In the genomic region with DNA sequence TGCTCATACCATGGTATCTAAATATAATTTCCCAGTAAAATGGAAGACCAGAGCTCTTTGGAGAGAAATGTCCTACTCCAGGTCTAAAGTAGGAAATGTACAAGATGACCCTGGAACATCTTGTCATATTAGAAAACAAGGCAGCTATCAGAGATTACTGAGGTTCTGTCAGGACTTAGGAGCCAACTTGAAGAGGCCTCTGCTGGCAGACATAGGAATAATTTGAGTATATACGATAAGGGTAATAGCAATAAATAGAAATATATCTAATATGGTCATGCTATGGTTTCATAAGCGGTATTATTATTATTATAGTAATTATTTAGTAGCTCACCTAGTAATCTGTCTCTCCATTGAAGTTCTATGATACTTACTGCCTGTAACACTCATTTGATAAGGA, we compare ENCODE assay signal across 21 cellular contexts.
A peak's percentile ranks its signal among the peaks of the same experiment; 100 is the strongest.
DNase-seq lines count a peak whose midpoint lies in the region; ATAC-seq and TF ChIP-seq lines count a peak whose summit lies in the region.
"Had no signal": no experiment of that assay in that cellular context is flagged by ENCODE, and none has a peak within 500 bp of the region (broad histone marks: within the 10 kb centered on the region; RNA-seq: fewer than 3 reads in every experiment).

No MANE protein-coding gene starts in this region.

- no peak for TF ChIP-seq POLR2A in GM18505 (IDR thresholded peaks at IDR 0.05; ENCODE audit: borderline replicate concordance, extremely low read depth, insufficient read depth, insufficient read length)
- no peak for TF ChIP-seq POLR2A in uterus (IDR thresholded peaks at IDR 0.05)

- H3K9me2 ChIP-seq in Karpas-422 (replicated peaks; ENCODE audit: insufficient read depth, low read length) = no peaks in the 10 kb centered on the region
- no peaks in the 10 kb centered on the region for H3K9me2 ChIP-seq in PC-3 (replicated peaks; ENCODE audit: low read length)

- TF ChIP-seq CTCF in PC-3 (conservative IDR thresholded peaks at IDR 0.05; ENCODE audit: low read depth, low read length) = peak; percentile 49
- TF ChIP-seq CTCF in epithelial cell of esophagus (IDR thresholded peaks at IDR 0.05; ENCODE audit: insufficient read depth, low read depth, low read length, missing control alignments) = peak; percentile 36
- no peak for TF ChIP-seq CTCF in psoas muscle (IDR thresholded peaks at IDR 0.05)
- no peak for TF ChIP-seq CTCF in uterus (IDR thresholded peaks at IDR 0.05)

- peaks cover 18% of the 10 kb centered on the region for H3K4me1 ChIP-seq in Karpas-422 (ENCODE audit: low read length)
- no peaks in the 10 kb centered on the region for H3K4me1 ChIP-seq in PC-3 (ENCODE audit: insufficient read depth, low read length)
- H3K4me1 ChIP-seq in psoas muscle = no peaks in the 10 kb centered on the region
- H3K4me1 ChIP-seq in uterus = no peaks in the 10 kb centered on the region

- CTCF ChIA-PET in PC-3 (lab: Charles Lee) = interaction anchor here (0.6 kb wide), 1 partner anchor 188 kb away, joined by 3 read pairs; no protein-coding TSS in a partner anchor

- ATAC-seq in PC-3 (0 out of 2 replicates have a peak, but pooled peaks have one; percentile 24), GM18505 (IDR thresholded peaks at IDR 0.05; ENCODE audit: unreplicated experiment) (no peak), psoas muscle (no peak)

- H3K27me3 ChIP-seq in Karpas-422 (ENCODE audit: low read length) (no peaks in the 10 kb centered on the region), PC-3 (ENCODE audit: low read length) (peaks cover 10% of the 10 kb centered on the region; the same call in 1 of the 2 replicates), psoas muscle (ENCODE audit: insufficient read depth in 3 of 3, low read length in 2 of 3) (peaks cover 0 to 2% (median 0%) of the 10 kb centered on the region in 3 donors), uterus (no peaks in the 10 kb centered on the region)
- H3K27me3 ChIP-seq: MG63 had no signal

- no TSS peak for BruUV-seq in PC-3 (replicated peaks; lab: Mats Ljungman, UMichigan)

- 0 out of 2 replicates have a peak overlapping the region, but pooled peaks have one; percentile 54 for H2AFZ ChIP-seq in Karpas-422 (ENCODE audit: low read length)
- no peak overlapping the region for H2AFZ ChIP-seq in PC-3 (ENCODE audit: low read length)

- POLR2A ChIA-PET in PC-3 (lab: Charles Lee; ENCODE audit: unreplicated experiment) = no interaction called here

- no peaks in the 10 kb centered on the region for H3F3A ChIP-seq in PC-3 (ENCODE audit: low read length, unreplicated experiment)

- H3K9ac ChIP-seq in Karpas-422 (ENCODE audit: low read length) (no peak overlapping the region), PC-3 (ENCODE audit: low read length) (no peak overlapping the region)

- 93 to 98% (median 98%) methylated on average over 2 of the region's 2 CpGs for WGBS in psoas muscle, 3 donors

- intact Hi-C loops in PC-3 (cut with micrococcal nuclease) = loop anchor here (5.0 kb wide), 1 partner anchor 229 kb away; no protein-coding TSS in a partner anchor
- intact Hi-C loops in psoas muscle (cut with DNase I) = no loop called here
- intact Hi-C loops in uterus (cut with DNase I; ENCODE audit: low total_unique reads) = no loop called here

- no peaks in the 10 kb centered on the region for H3K36me3 ChIP-seq in Karpas-422 (ENCODE audit: insufficient read depth, low read length)
- H3K36me3 ChIP-seq in PC-3 (ENCODE audit: low read depth, low read length) = no peaks in the 10 kb centered on the region
- no peaks in the 10 kb centered on the region for H3K36me3 ChIP-seq in psoas muscle (ENCODE audit: insufficient read depth in 1 of 2, low read depth in 1 of 2)
- H3K36me3 ChIP-seq in uterus = no peaks in the 10 kb centered on the region
- H3K36me3 ChIP-seq: MG63 had no signal

- H3K27ac ChIP-seq in Karpas-422 (ENCODE audit: low read length) (no peak overlapping the region), PC-3 (ENCODE audit: low read length) (no peak overlapping the region), psoas muscle (no peak overlapping the region), uterus (no peak overlapping the region)
- H3K27ac ChIP-seq: SK-N-MC had no signal

- H3K9me3 ChIP-seq in Karpas-422 (ENCODE audit: low read length) (no peaks in the 10 kb centered on the region), PC-3 (ENCODE audit: low read length) (no peaks in the 10 kb centered on the region), psoas muscle (no peaks in the 10 kb centered on the region), uterus (no peaks in the 10 kb centered on the region)
- H3K9me3 ChIP-seq: MG63 had no signal

- H3K4me3 ChIP-seq in Karpas-422 (ENCODE audit: low read length) = no peak overlapping the region
- H3K4me3 ChIP-seq in PC-3 (ENCODE audit: low read length) = no peak overlapping the region
- H3K4me3 ChIP-seq in epithelial cell of esophagus (ENCODE audit: low read length) = no peak overlapping the region
- no peak overlapping the region for H3K4me3 ChIP-seq in psoas muscle
- H3K4me3 ChIP-seq in uterus = no peak overlapping the region
- H3K4me3 ChIP-seq: MG63, SK-N-MC had no signal

- no peaks in the 10 kb centered on the region for H3K79me2 ChIP-seq in Karpas-422 (ENCODE audit: low read length)
- H3K79me2 ChIP-seq in PC-3 (ENCODE audit: low read length) = no peaks in the 10 kb centered on the region

- no peak overlapping the region for H3K4me2 ChIP-seq in Karpas-422 (ENCODE audit: low read depth, low read length, poor library complexity, severe bottlenecking)
- no peak overlapping the region for H3K4me2 ChIP-seq in PC-3 (ENCODE audit: low read length)

- peak; percentile 15 for DNase-seq in DMS 273 (lab: John Stamatoyannopoulos, UW; ENCODE audit: unreplicated experiment)
- DNase-seq in DMS 273 treated with DMSO at 0.1 percent for 48 hours (lab: John Stamatoyannopoulos, UW) = no peak
- DNase-seq in Karpas-422 = no peak
- peak; percentile 22 for DNase-seq in PC-3
- DNase-seq in epithelial cell of esophagus (ENCODE audit: low read depth) = no peak
- DNase-seq in psoas muscle = no peak
- no peak for DNase-seq in uterus
- DNase-seq: CD4-positive, CD25-positive, alpha-beta regulatory T cell; Kasumi-1; MG63; NCI-H1048; NCI-H1436; NCI-H2029 treated with DMSO at 0.1 percent for 48 hours; NCI-H226; NCI-H524; NCI-H82; RPMI8226; SHP77 treated with DMSO at 0.1 percent for 48 hours; SW 1271 had no signal

- H4K20me1 ChIP-seq in Karpas-422 (ENCODE audit: insufficient read depth, low read depth, low read length) (no peaks in the 10 kb centered on the region), PC-3 (ENCODE audit: low read length) (no peaks in the 10 kb centered on the region)

Comparison
In these comparisons a context has a peak if more than half of its experiments do, and no peak if none do; other contexts are left out.
1. DNase-seq: peak in DMS 273 (single experiment) and PC-3 (single experiment); none in DMS 273 treated with DMSO at 0.1 percent for 48 hours (single experiment), Karpas-422 (single experiment), epithelial cell of esophagus (single experiment), psoas muscle (0 of 2) and uterus (0 of 2).
2. CTCF ChIP-seq: peak in PC-3 (single experiment) and epithelial cell of esophagus (single experiment); none in psoas muscle (single experiment) and uterus (0 of 4).